ENCODE assay signal across 12 cellular contexts in genomic region chr11:9687736-9688494, GRCh38. TPM values are rescaled to one million over a fixed set of nuclear protein-coding genes. Genes with fewer than 3 reads are reported as not detected.
DNase-seq lines count a peak whose midpoint lies in the region; ATAC-seq and TF ChIP-seq lines count a peak whose summit lies in the region.
"Had no signal": no experiment of that assay in that cellular context is flagged by ENCODE, and none has a peak within 500 bp of the region (broad histone marks: within the 10 kb centered on the region; RNA-seq: fewer than 3 reads in every experiment).

No MANE protein-coding gene starts in this region.

- no peak overlapping the region for H3K27ac Mint-ChIP-seq in WTC11
- H3K27ac Mint-ChIP-seq: stimulated activated naive CD8-positive, alpha-beta T cell treated with anti-CD3 and anti-CD28 coated beads, Interleukin-15, amount 100 ng/mL, for 72 hours had no signal

- CTCF ChIA-PET in WTC11 (lab: Charles Lee) = no interaction called here

- ATAC-seq in RWPE2 (ENCODE audit: low read depth) = no peak
- no peak for ATAC-seq in WTC11
- ATAC-seq in GM19351 (IDR thresholded peaks at IDR 0.05; ENCODE audit: unreplicated experiment) = no peak
- ATAC-seq: stimulated activated naive CD8-positive, alpha-beta T cell treated with anti-CD3 and anti-CD28 coated beads, Interleukin-15, amount 100 ng/mL, for 72 hours had no signal

- H3K9me3 ChIP-seq in RWPE2 (ENCODE audit: severe bottlenecking) (no peaks in the 10 kb centered on the region), skeletal muscle tissue (ENCODE audit: control insufficient read depth in 3 of 3, low read length in 3 of 3) (no peaks in the 10 kb centered on the region)

- no peaks in the 10 kb centered on the region for H3K9me3 Mint-ChIP-seq in WTC11
- H3K9me3 Mint-ChIP-seq: stimulated activated naive CD8-positive, alpha-beta T cell treated with anti-CD3 and anti-CD28 coated beads, Interleukin-15, amount 100 ng/mL, for 72 hours had no signal

- POLR2A ChIA-PET in WTC11 (lab: Charles Lee) = no interaction called here

- no peaks in the 10 kb centered on the region for H3K27me3 ChIP-seq in RWPE2 (ENCODE audit: insufficient read depth, poor library complexity, severe bottlenecking)
- H3K27me3 ChIP-seq in skeletal muscle tissue (ENCODE audit: control insufficient read depth in 3 of 3, insufficient read depth in 3 of 3, low read length in 3 of 3) = no peaks in the 10 kb centered on the region

- H3K4me3 Mint-ChIP-seq in WTC11 = no peak overlapping the region
- H3K4me3 Mint-ChIP-seq: stimulated activated naive CD8-positive, alpha-beta T cell treated with anti-CD3 and anti-CD28 coated beads, Interleukin-15, amount 100 ng/mL, for 72 hours had no signal

- H3K27ac ChIP-seq in RWPE2 (ENCODE audit: poor library complexity, severe bottlenecking) (peak overlapping the region; percentile 54), skeletal muscle tissue (ENCODE audit: low read depth, low read length) (peak overlapping the region; percentile 69)

- no peaks in the 10 kb centered on the region for H3K27me3 Mint-ChIP-seq in WTC11 (ENCODE audit: low read depth)
- H3K27me3 Mint-ChIP-seq: stimulated activated naive CD8-positive, alpha-beta T cell treated with anti-CD3 and anti-CD28 coated beads, Interleukin-15, amount 100 ng/mL, for 72 hours had no signal

- TF ChIP-seq CTCF in RWPE2 (IDR thresholded peaks at IDR 0.05; ENCODE audit: poor library complexity, severe bottlenecking) (no peak), fibroblast of villous mesenchyme (IDR thresholded peaks at IDR 0.05; ENCODE audit: insufficient read depth, low read depth, low read length) (no peak), WTC11 (IDR thresholded peaks at IDR 0.05) (no peak)

- peak overlapping the region in 1 of 3 donors; percentile 38 for H3K9ac ChIP-seq in skeletal muscle tissue (ENCODE audit: low read depth in 1 of 3, low read length in 3 of 3)

- H3K4me3 ChIP-seq in RWPE2 (ENCODE audit: severe bottlenecking) (no peak overlapping the region), fibroblast of villous mesenchyme (ENCODE audit: low read depth, low read length) (no peak overlapping the region), skeletal muscle tissue (ENCODE audit: low read length in 3 of 3) (no peak overlapping the region)

- H3K4me1 Mint-ChIP-seq in WTC11 = peaks cover 21% of the 10 kb centered on the region
- H3K4me1 Mint-ChIP-seq: stimulated activated naive CD8-positive, alpha-beta T cell treated with anti-CD3 and anti-CD28 coated beads, Interleukin-15, amount 100 ng/mL, for 72 hours had no signal

- H3K36me3 ChIP-seq in RWPE2 (ENCODE audit: low read depth) (no peaks in the 10 kb centered on the region), skeletal muscle tissue (ENCODE audit: control insufficient read depth in 3 of 3, insufficient read depth in 3 of 3, low read length in 3 of 3) (no peaks in the 10 kb centered on the region)

- no peaks in the 10 kb centered on the region; the same call in 1 of the 2 replicates for H3K36me3 Mint-ChIP-seq in WTC11

- peaks cover 23% of the 10 kb centered on the region for H3K4me1 ChIP-seq in RWPE2 (ENCODE audit: insufficient read depth, poor library complexity, severe bottlenecking)
- peaks cover 9 to 14% (median 12%) of the 10 kb centered on the region in 3 donors for H3K4me1 ChIP-seq in skeletal muscle tissue (ENCODE audit: control insufficient read depth in 3 of 3, insufficient read depth in 3 of 3, low read length in 3 of 3)

- peak; percentile 39 for DNase-seq in HCEC 1CT
- no peak for DNase-seq in RWPE2 (ENCODE audit: low spot score)
- peak; percentile 51 for DNase-seq in fibroblast of villous mesenchyme (ENCODE audit: low read depth)
- no peak for DNase-seq in NCI-H1694 (lab: John Stamatoyannopoulos, UW)
- no peak for DNase-seq in WTC11 (ENCODE audit: low spot score)
- no peak for DNase-seq in GOT3 (lab: John Stamatoyannopoulos, UW)
- DNase-seq: activated CD4-positive, alpha-beta T cell treated with anti-CD3 and anti-CD28 coated beads for 1 hour; NCI-H69; retina; stimulated activated naive CD8-positive, alpha-beta T cell treated with anti-CD3 and anti-CD28 coated beads, Interleukin-15, amount 100 ng/mL, for 72 hours had no signal

TF ChIP-seq in WTC11, 78 proteins besides CTCF, POLR2A, EP300 and RAD21 (continues in another document):
- TF ChIP-seq ATF2 (CRISPR knock-in tag; IDR thresholded peaks at IDR 0.05; ENCODE audit: borderline replicate concordance, low read depth) = no peak
- no peak for TF ChIP-seq HMGA2 (CRISPR knock-in tag; IDR thresholded peaks at IDR 0.05)
- TF ChIP-seq NFATC4 (CRISPR knock-in tag; IDR thresholded peaks at IDR 0.05) = no peak
- TF ChIP-seq IRF2 (CRISPR knock-in tag; IDR thresholded peaks at IDR 0.05; ENCODE audit: borderline replicate concordance, low read depth) = no peak
- TF ChIP-seq USF1 (CRISPR knock-in tag; IDR thresholded peaks at IDR 0.05) = no peak
- no peak for TF ChIP-seq ZNF396 (CRISPR knock-in tag; IDR thresholded peaks at IDR 0.05; ENCODE audit: borderline replicate concordance)
- no peak for TF ChIP-seq NFYB (CRISPR knock-in tag; conservative IDR thresholded peaks at IDR 0.05; ENCODE audit: low read depth)
- TF ChIP-seq IRF1 (CRISPR knock-in tag; IDR thresholded peaks at IDR 0.05) = no peak
- TF ChIP-seq MXD4 (CRISPR knock-in tag; IDR thresholded peaks at IDR 0.05; ENCODE audit: borderline replicate concordance) = no peak
- TF ChIP-seq SOX15 (CRISPR knock-in tag; IDR thresholded peaks at IDR 0.05) = no peak
- no peak for TF ChIP-seq OVOL2 (CRISPR knock-in tag; IDR thresholded peaks at IDR 0.05; ENCODE audit: borderline replicate concordance)
- TF ChIP-seq SP1 (CRISPR knock-in tag; conservative IDR thresholded peaks at IDR 0.05) = no peak
- TF ChIP-seq ZMAT4 (CRISPR knock-in tag; IDR thresholded peaks at IDR 0.05) = no peak
- no peak for TF ChIP-seq AR (CRISPR knock-in tag; IDR thresholded peaks at IDR 0.05)
- TF ChIP-seq CREM (CRISPR knock-in tag; IDR thresholded peaks at IDR 0.05) = no peak
- TF ChIP-seq MLX (CRISPR knock-in tag; IDR thresholded peaks at IDR 0.05) = no peak

RNA-seq across cellular contexts. Expression of gene SWAP70, which starts 24.0 kb away (rescaled TPM):
- total RNA-seq in fibroblast of villous mesenchyme (52.8 and 63.0 TPM in 2 replicates), skeletal muscle tissue (14.6 TPM), WTC11 (2021) (24.1 to 27.8 TPM (median 27.6 TPM) in 3 replicates)

Comparison
In these comparisons a context has a peak if more than half of its experiments do, and no peak if none do; other contexts are left out.
1. DNase-seq: peak in HCEC 1CT (single experiment) and fibroblast of villous mesenchyme (single experiment); none in RWPE2 (single experiment), NCI-H1694 (single experiment), WTC11 (single experiment) and GOT3 (single experiment).